In genomic region chr10:11270135-11270857, GRCh38 we compare ENCODE assay signal across 1 cellular context.
TF ChIP-seq lines count a peak whose summit lies in the region.

No MANE protein-coding gene starts in this region.

TF ChIP-seq in GM12878, 131 proteins besides CTCF, POLR2A, EP300 and RAD21 (continued from another document):
- no peak for TF ChIP-seq PRDM15 (CRISPR knock-in tag; IDR thresholded peaks at IDR 0.05)
- TF ChIP-seq NR2F1 (conservative IDR thresholded peaks at IDR 0.05), result peak; percentile 68; the same call in 1 of the 2 replicates
- peak; percentile 90 for TF ChIP-seq RUNX3 (IDR thresholded peaks at IDR 0.05; ENCODE audit: low read length)
- TF ChIP-seq CHD1 (IDR thresholded peaks at IDR 0.05; ENCODE audit: low read depth, low read length), result no peak
- TF ChIP-seq TCF3 (IDR thresholded peaks at IDR 0.05; ENCODE audit: borderline replicate concordance, insufficient read depth, low read depth, low read length), result 0 out of 2 replicates have a peak, but pooled peaks have one; percentile 52
- no peak for TF ChIP-seq USF2 (IDR thresholded peaks at IDR 0.05; ENCODE audit: borderline replicate concordance, low read depth, low read length)
- no peak for TF ChIP-seq ASH2L (IDR thresholded peaks at IDR 0.05; ENCODE audit: borderline replicate concordance, low read depth)
- peak; percentile 40; the same call in 1 of the 2 replicates for TF ChIP-seq MTA3 (IDR thresholded peaks at IDR 0.05; ENCODE audit: borderline replicate concordance, low read length)
- TF ChIP-seq CUX1 (IDR thresholded peaks at IDR 0.05; ENCODE audit: insufficient replicate concordance, low read depth, low read length), result no peak
- TF ChIP-seq STAT3 (IDR thresholded peaks at IDR 0.05; ENCODE audit: low read depth, low read length), result no peak
- peak; percentile 49; the same call in 1 of the 2 replicates for TF ChIP-seq PKNOX1 (IDR thresholded peaks at IDR 0.05)
